Comparison of ENCODE assay signal across 8 cellular contexts in genomic region chr3:72582211-72582878, GRCh38.
DNase-seq lines count a peak whose midpoint lies in the region; ATAC-seq lines count a peak whose summit lies in the region.

No MANE protein-coding gene starts in this region.

- H3K4me3 Mint-ChIP-seq in activated naive CD8-positive, alpha-beta T cell treated with anti-CD3 and anti-CD28 coated beads, Interleukin-2, amount 50 U/mL, for 24 hours = no peak overlapping the region
- H3K4me3 Mint-ChIP-seq in activated naive CD8-positive, alpha-beta T cell treated with anti-CD3 and anti-CD28 coated beads for 36 hours = no peak overlapping the region
- no peak overlapping the region for H3K4me3 Mint-ChIP-seq in natural killer cell treated with Interleukin-12 subunit alpha and Interleukin-12 subunit beta and Interleukin-15 and Interleukin-18, amount 100 ng/mL, for 72 hours

- peaks cover 12% of the 10 kb centered on the region for H3K4me1 Mint-ChIP-seq in activated naive CD8-positive, alpha-beta T cell treated with anti-CD3 and anti-CD28 coated beads, Interleukin-2, amount 50 U/mL, for 24 hours
- H3K4me1 Mint-ChIP-seq in activated naive CD8-positive, alpha-beta T cell treated with anti-CD3 and anti-CD28 coated beads for 36 hours = no peaks in the 10 kb centered on the region
- no peaks in the 10 kb centered on the region for H3K4me1 Mint-ChIP-seq in natural killer cell treated with Interleukin-12 subunit alpha and Interleukin-12 subunit beta and Interleukin-15 and Interleukin-18, amount 100 ng/mL, for 72 hours (ENCODE audit: low read depth in 2 of 2)

- no peak overlapping the region for H3K27ac Mint-ChIP-seq in activated naive CD8-positive, alpha-beta T cell treated with anti-CD3 and anti-CD28 coated beads, Interleukin-2, amount 50 U/mL, for 24 hours
- no peak overlapping the region for H3K27ac Mint-ChIP-seq in activated naive CD8-positive, alpha-beta T cell treated with anti-CD3 and anti-CD28 coated beads for 36 hours
- no peak overlapping the region for H3K27ac Mint-ChIP-seq in natural killer cell treated with Interleukin-12 subunit alpha and Interleukin-12 subunit beta and Interleukin-15 and Interleukin-18, amount 100 ng/mL, for 72 hours

- no peaks in the 10 kb centered on the region for H3K36me3 Mint-ChIP-seq in activated naive CD8-positive, alpha-beta T cell treated with anti-CD3 and anti-CD28 coated beads, Interleukin-2, amount 50 U/mL, for 24 hours (ENCODE audit: low read depth)
- H3K36me3 Mint-ChIP-seq in activated naive CD8-positive, alpha-beta T cell treated with anti-CD3 and anti-CD28 coated beads for 36 hours = no peaks in the 10 kb centered on the region
- no peaks in the 10 kb centered on the region for H3K36me3 Mint-ChIP-seq in natural killer cell treated with Interleukin-12 subunit alpha and Interleukin-12 subunit beta and Interleukin-15 and Interleukin-18, amount 100 ng/mL, for 72 hours

- no peak for DNase-seq in activated naive CD8-positive, alpha-beta T cell treated with anti-CD3 and anti-CD28 coated beads, Interleukin-2, amount 50 U/mL, for 24 hours
- DNase-seq in activated naive CD8-positive, alpha-beta T cell treated with anti-CD3 and anti-CD28 coated beads for 36 hours = no peak
- peak; percentile 65 for DNase-seq in renal cortical epithelial cell (ENCODE audit: low read depth)
- DNase-seq in natural killer cell treated with Interleukin-12 subunit alpha and Interleukin-12 subunit beta and Interleukin-15 and Interleukin-18, amount 100 ng/mL, for 72 hours (ENCODE audit: low spot score) = no peak
- no peak for DNase-seq in activated CD4-positive, alpha-beta T cell treated with anti-CD3 and anti-CD28 coated beads for 1 hour
- no peak for DNase-seq in SHP77 treated with DMSO at 0.1 percent for 48 hours (lab: John Stamatoyannopoulos, UW)

- H3K27me3 Mint-ChIP-seq in activated naive CD8-positive, alpha-beta T cell treated with anti-CD3 and anti-CD28 coated beads, Interleukin-2, amount 50 U/mL, for 24 hours = no peaks in the 10 kb centered on the region
- peaks cover 3% of the 10 kb centered on the region for H3K27me3 Mint-ChIP-seq in activated naive CD8-positive, alpha-beta T cell treated with anti-CD3 and anti-CD28 coated beads for 36 hours
- peaks cover 8 to 16% of the 10 kb centered on the region in 2 donors for H3K27me3 Mint-ChIP-seq in natural killer cell treated with Interleukin-12 subunit alpha and Interleukin-12 subunit beta and Interleukin-15 and Interleukin-18, amount 100 ng/mL, for 72 hours

- no peaks in the 10 kb centered on the region for H3K9me3 Mint-ChIP-seq in activated naive CD8-positive, alpha-beta T cell treated with anti-CD3 and anti-CD28 coated beads, Interleukin-2, amount 50 U/mL, for 24 hours
- no peaks in the 10 kb centered on the region for H3K9me3 Mint-ChIP-seq in activated naive CD8-positive, alpha-beta T cell treated with anti-CD3 and anti-CD28 coated beads for 36 hours
- no peaks in the 10 kb centered on the region for H3K9me3 Mint-ChIP-seq in natural killer cell treated with Interleukin-12 subunit alpha and Interleukin-12 subunit beta and Interleukin-15 and Interleukin-18, amount 100 ng/mL, for 72 hours

- ATAC-seq in activated naive CD8-positive, alpha-beta T cell treated with anti-CD3 and anti-CD28 coated beads, Interleukin-2, amount 50 U/mL, for 24 hours = peak; percentile 54
- ATAC-seq in HG02588 (IDR thresholded peaks at IDR 0.05; ENCODE audit: unreplicated experiment) (peak; percentile 96), HG03521 (IDR thresholded peaks at IDR 0.05; ENCODE audit: unreplicated experiment) (peak; percentile 88)
- ATAC-seq in natural killer cell treated with Interleukin-12 subunit alpha and Interleukin-12 subunit beta and Interleukin-15 and Interleukin-18, amount 100 ng/mL, for 72 hours = no peak

Comparison
In these comparisons a context has a peak if more than half of its experiments do, and no peak if none do; other contexts are left out.
1. ATAC-seq: peak in activated naive CD8-positive, alpha-beta T cell treated with anti-CD3 and anti-CD28 coated beads, Interleukin-2, amount 50 U/mL, for 24 hours (single experiment), HG02588 (single experiment) and HG03521 (single experiment); none in natural killer cell treated with Interleukin-12 subunit alpha and Interleukin-12 subunit beta and Interleukin-15 and Interleukin-18, amount 100 ng/mL, for 72 hours (0 of 2).